Comparison of ENCODE assay signal across 18 cellular contexts in genomic region chrX:23776363-23776762, GRCh38.
DNase-seq lines count a peak whose midpoint lies in the region; ATAC-seq and TF ChIP-seq lines count a peak whose summit lies in the region.
"Had no signal": no experiment of that assay in that cellular context is flagged by ENCODE, and none has a peak within 500 bp of the region (broad histone marks: within the 10 kb centered on the region; RNA-seq: fewer than 3 reads in every experiment).

No MANE protein-coding gene starts in this region.

- in situ Hi-C loops in ACHN (cut with HindIII; ENCODE audit: low pct_ligation_motif_present, low pct_unique_long_range_greater_than_20kb, low sequenced_read_pairs), result no loop called here

- no peak for TF ChIP-seq CTCF in DOHH2 (IDR thresholded peaks at IDR 0.05; ENCODE audit: low read depth, low read length, poor library complexity, severe bottlenecking)
- no peak for TF ChIP-seq CTCF in HEK293 (tag by site-specific recombination; IDR thresholded peaks at IDR 0.05)
- TF ChIP-seq CTCF in SU-DHL-6 (IDR thresholded peaks at IDR 0.05; ENCODE audit: insufficient read depth, low read length, poor library complexity, severe bottlenecking), result no peak

- no peak for ATAC-seq in activated naive CD8-positive, alpha-beta T cell treated with anti-CD3 and anti-CD28 coated beads, Interleukin-2, amount 50 U/mL, for 24 hours
- ATAC-seq: CD8-positive, alpha-beta T cell; GM12878 had no signal

- no peak overlapping the region for H3K4me3 Mint-ChIP-seq in activated naive CD8-positive, alpha-beta T cell treated with anti-CD3 and anti-CD28 coated beads, Interleukin-2, amount 50 U/mL, for 24 hours
- H3K4me3 Mint-ChIP-seq: B cell; CD4-positive, alpha-beta T cell; CD8-positive, alpha-beta T cell had no signal

- H3K9me2 ChIP-seq in DOHH2 (replicated peaks; ENCODE audit: control insufficient read depth, low read length) (no peaks in the 10 kb centered on the region), SU-DHL-6 (replicated peaks; ENCODE audit: insufficient read depth, low read length) (no peaks in the 10 kb centered on the region)

- no peaks in the 10 kb centered on the region for H4K20me1 ChIP-seq in DOHH2 (ENCODE audit: control insufficient read depth, insufficient read depth, low read depth, low read length)
- H4K20me1 ChIP-seq in SU-DHL-6 (ENCODE audit: low read depth, low read length), result no peaks in the 10 kb centered on the region
- H4K20me1 ChIP-seq: BLaER1 treated with 17β-estradiol and CSF1 and Interleukin-3, amounts not matched to agents 10 nM and 100 nM had no signal

- H3K4me1 ChIP-seq in DOHH2 (ENCODE audit: control insufficient read depth, low read length), result peaks cover 81% of the 10 kb centered on the region
- no peaks in the 10 kb centered on the region for H3K4me1 ChIP-seq in HEK293 (ENCODE audit: control insufficient read depth, insufficient read depth, low read length)
- H3K4me1 ChIP-seq: Caco-2 had no signal

- CTCF ChIA-PET in HEK293 (lab: Yijun Ruan, JAX), result interaction anchor here (0.6 to 1.6 kb wide), 2 partner anchors 125 to 1112 kb away, joined by 3 to 5 read pairs; no protein-coding TSS in a partner anchor

- H3K27me3 Mint-ChIP-seq in activated naive CD8-positive, alpha-beta T cell treated with anti-CD3 and anti-CD28 coated beads, Interleukin-2, amount 50 U/mL, for 24 hours, result no peaks in the 10 kb centered on the region
- H3K27me3 Mint-ChIP-seq: B cell; CD4-positive, alpha-beta T cell had no signal

- H3K4me3 ChIP-seq in DOHH2 (ENCODE audit: low read length) (peak overlapping the region; percentile 52), HEK293 (ENCODE audit: low read depth, low read length) (no peak overlapping the region), SU-DHL-6 (ENCODE audit: insufficient read depth, low read length, poor library complexity, severe bottlenecking) (no peak overlapping the region)
- H3K4me3 ChIP-seq: BLaER1 treated with 17β-estradiol and CSF1 and Interleukin-3, amounts not matched to agents 10 nM and 100 nM; GM12878 had no signal

- no peaks in the 10 kb centered on the region for H3K36me3 Mint-ChIP-seq in activated naive CD8-positive, alpha-beta T cell treated with anti-CD3 and anti-CD28 coated beads, Interleukin-2, amount 50 U/mL, for 24 hours (ENCODE audit: low read depth)
- H3K36me3 Mint-ChIP-seq: CD8-positive, alpha-beta T cell had no signal

- POLR2A ChIA-PET in HEK293 (lab: Yijun Ruan, JAX), result no interaction called here

- H3K27me3 ChIP-seq in DOHH2 (ENCODE audit: control insufficient read depth, low read length), result no peaks in the 10 kb centered on the region
- H3K27me3 ChIP-seq in SU-DHL-6 (ENCODE audit: low read length), result no peaks in the 10 kb centered on the region
- H3K27me3 ChIP-seq: BLaER1 treated with 17β-estradiol and CSF1 and Interleukin-3, amounts not matched to agents 10 nM and 100 nM had no signal

- H3K4me1 Mint-ChIP-seq in activated naive CD8-positive, alpha-beta T cell treated with anti-CD3 and anti-CD28 coated beads, Interleukin-2, amount 50 U/mL, for 24 hours, result peaks cover 27% of the 10 kb centered on the region

- H3K27ac ChIP-seq in DOHH2 (ENCODE audit: low read depth, low read length) (peak overlapping the region; percentile 98), HEK293 (ENCODE audit: extremely low read depth, low read depth, low read length) (no peak overlapping the region), SU-DHL-6 (ENCODE audit: low read depth, low read length) (peak overlapping the region; percentile 58)
- H3K27ac ChIP-seq: BLaER1 treated with 17β-estradiol and CSF1 and Interleukin-3, amounts not matched to agents 10 nM and 100 nM; C4-2B had no signal

- no peak overlapping the region for H3K27ac Mint-ChIP-seq in activated naive CD8-positive, alpha-beta T cell treated with anti-CD3 and anti-CD28 coated beads, Interleukin-2, amount 50 U/mL, for 24 hours
- H3K27ac Mint-ChIP-seq: B cell; CD4-positive, alpha-beta T cell; CD8-positive, alpha-beta T cell had no signal

- H3F3A ChIP-seq in DOHH2 (ENCODE audit: control insufficient read depth, insufficient read depth) (peaks cover 20% of the 10 kb centered on the region), SU-DHL-6 (ENCODE audit: insufficient read depth) (peaks cover 12% of the 10 kb centered on the region; the same call in 1 of the 2 replicates)

- H3K9me3 ChIP-seq in DOHH2 (ENCODE audit: control insufficient read depth, insufficient read depth, low read length) (no peaks in the 10 kb centered on the region), HEK293 (ENCODE audit: control insufficient read depth, insufficient read depth, low read depth, low read length) (no peaks in the 10 kb centered on the region), SU-DHL-6 (ENCODE audit: insufficient read depth, low read length) (no peaks in the 10 kb centered on the region)
- H3K9me3 ChIP-seq: BLaER1 treated with 17β-estradiol and CSF1 and Interleukin-3, amounts not matched to agents 10 nM and 100 nM; Caco-2 had no signal

- H3K79me2 ChIP-seq in DOHH2 (ENCODE audit: control insufficient read depth, low read length) (peaks cover 68% of the 10 kb centered on the region), SU-DHL-6 (ENCODE audit: insufficient read depth, low read length) (no peaks in the 10 kb centered on the region)

- no peak overlapping the region for H3K9ac ChIP-seq in SU-DHL-6 (ENCODE audit: low read length)
- H3K9ac ChIP-seq: BLaER1 treated with 17β-estradiol and CSF1 and Interleukin-3, amounts not matched to agents 10 nM and 100 nM had no signal

- no peaks in the 10 kb centered on the region for H3K9me3 Mint-ChIP-seq in activated naive CD8-positive, alpha-beta T cell treated with anti-CD3 and anti-CD28 coated beads, Interleukin-2, amount 50 U/mL, for 24 hours
- H3K9me3 Mint-ChIP-seq: CD4-positive, alpha-beta T cell; CD8-positive, alpha-beta T cell had no signal

- H3K4me2 ChIP-seq in DOHH2 (ENCODE audit: low read length) (peak overlapping the region; percentile 90), SU-DHL-6 (ENCODE audit: low read depth, low read length, poor library complexity, severe bottlenecking) (peak overlapping the region; percentile 22)
- H3K4me2 ChIP-seq: BLaER1 treated with 17β-estradiol and CSF1 and Interleukin-3, amounts not matched to agents 10 nM and 100 nM had no signal

- peaks cover 19% of the 10 kb centered on the region for H3K36me3 ChIP-seq in DOHH2 (ENCODE audit: control insufficient read depth, low read length)
- no peaks in the 10 kb centered on the region for H3K36me3 ChIP-seq in HEK293 (ENCODE audit: control insufficient read depth in 2 of 2, insufficient read depth in 1 of 2, low read length in 2 of 2)
- no peaks in the 10 kb centered on the region for H3K36me3 ChIP-seq in SU-DHL-6 (ENCODE audit: low read length)
- H3K36me3 ChIP-seq: BLaER1 treated with 17β-estradiol and CSF1 and Interleukin-3, amounts not matched to agents 10 nM and 100 nM had no signal

- no peak for DNase-seq in ACHN
- no peak for DNase-seq in activated naive CD8-positive, alpha-beta T cell treated with anti-CD3 and anti-CD28 coated beads, Interleukin-2, amount 50 U/mL, for 24 hours
- DNase-seq: 8988T; AML-193; Caco-2; Calu3; CD4-positive, alpha-beta T cell; CD8-positive, alpha-beta T cell; DMS79 treated with DMSO at 0.1 percent for 48 hours; EL; GDM1 had no signal

- H2AFZ ChIP-seq in SU-DHL-6 (ENCODE audit: low read depth, low read length, severe bottlenecking), result no peak overlapping the region

TF ChIP-seq in HEK293, 187 proteins besides CTCF, POLR2A, EP300 and RAD21:
- peak; percentile 96 for TF ChIP-seq ZNF558 (tag by site-specific recombination; IDR thresholded peaks at IDR 0.05)
- no peak for TF ChIP-seq ZNF692 (tag by site-specific recombination; IDR thresholded peaks at IDR 0.05)
